ENCODE assay signal across 8 cellular contexts in the genomic region with DNA sequence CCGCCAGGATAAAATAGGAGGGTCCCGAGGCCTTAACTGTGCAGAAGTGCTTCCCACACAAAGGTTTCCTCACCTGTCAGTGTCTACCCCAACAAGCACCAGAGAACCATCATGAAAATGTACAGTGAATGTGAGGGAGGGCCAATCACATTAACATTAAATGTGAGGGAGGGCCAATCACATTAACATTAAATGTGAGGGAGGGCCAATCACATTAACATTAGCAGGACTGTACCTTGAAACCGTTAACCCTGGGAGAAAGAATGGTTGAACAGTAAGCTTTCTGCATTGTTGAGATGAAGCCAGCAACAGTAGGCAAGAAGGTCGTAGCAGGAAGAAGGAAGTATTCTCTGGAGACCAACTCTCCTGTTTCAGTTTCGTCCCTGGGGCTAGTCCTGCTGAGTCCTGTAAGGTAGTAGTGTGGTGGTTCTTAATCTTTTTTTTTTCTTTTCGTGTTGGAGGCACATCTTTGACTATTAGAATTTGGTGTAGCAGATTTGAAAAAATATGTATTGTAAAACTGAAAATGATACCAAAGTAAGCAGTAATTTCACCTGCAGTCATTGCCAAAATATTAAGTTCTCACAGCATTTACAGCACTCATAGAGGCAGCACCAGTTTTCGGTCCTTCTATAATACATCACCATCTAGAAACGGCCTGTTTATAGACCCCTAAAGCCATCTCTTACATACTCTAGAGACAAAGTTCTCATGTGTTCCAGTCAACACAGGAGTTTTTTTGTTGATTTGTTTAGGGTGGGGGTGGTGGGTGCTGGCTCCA.
A peak's percentile ranks its signal among the peaks of the same experiment; 100 is the strongest.
DNase-seq lines count a peak whose midpoint lies in the region; ATAC-seq and TF ChIP-seq lines count a peak whose summit lies in the region.

No MANE protein-coding gene starts in this region.

- DNase-seq in HL-60 (ENCODE audit: low read depth in 1 of 2, low spot score in 1 of 2) = peak in 1 of 2 experiments; percentile 41
- peak; percentile 24 to 42 for DNase-seq in cardiac fibroblast (ENCODE audit: low read depth in 2 of 2)
- no peak for DNase-seq in WERI-Rb-1
- DNase-seq in glomerular visceral epithelial cell (ENCODE audit: extremely low spot score) = no peak
- no peak for DNase-seq in DMS114 treated with DMSO at 0.1 percent for 48 hours (lab: John Stamatoyannopoulos, UW; ENCODE audit: unreplicated experiment)
- DNase-seq in caudate nucleus (lab: John Stamatoyannopoulos, UW) = no peak

- H3K27ac ChIP-seq in HL-60 (replicated peaks) = peak overlapping the region; percentile 47
- no peak overlapping the region for H3K27ac ChIP-seq in WERI-Rb-1
- no peak overlapping the region for H3K27ac ChIP-seq in caudate nucleus (ENCODE audit: low read depth, low read length)

- H3K4me3 ChIP-seq in HL-60 (replicated peaks; ENCODE audit: insufficient read depth, low read length) (no peak overlapping the region), cardiac fibroblast (replicated peaks in 1 of 2; ENCODE audit: low read depth in 2 of 2, low read length in 2 of 2) (no peak overlapping the region), WERI-Rb-1 (ENCODE audit: low read depth, low read length) (no peak overlapping the region)

- H3K9me3 ChIP-seq in WERI-Rb-1 (ENCODE audit: severe bottlenecking) = peaks cover 3% of the 10 kb centered on the region

- H3K36me3 ChIP-seq in WERI-Rb-1 = no peaks in the 10 kb centered on the region

- peak; percentile 92 for ATAC-seq in GM18508 (IDR thresholded peaks at IDR 0.05; ENCODE audit: insufficient read depth, unreplicated experiment)
- peak; percentile 98 for ATAC-seq in GM21423 (IDR thresholded peaks at IDR 0.05; ENCODE audit: unreplicated experiment)

- TF ChIP-seq CTCF in HL-60 (IDR thresholded peaks at IDR 0.05; ENCODE audit: insufficient read depth, low read length) = no peak
- no peak for TF ChIP-seq CTCF in cardiac fibroblast (IDR thresholded peaks at IDR 0.05; ENCODE audit: low read depth, low read length)
- no peak for TF ChIP-seq CTCF in WERI-Rb-1 (IDR thresholded peaks at IDR 0.05; ENCODE audit: low read depth, low read length)

- no peaks in the 10 kb centered on the region for H3K27me3 ChIP-seq in HL-60 (ENCODE audit: insufficient read depth, poor library complexity, severe bottlenecking)
- H3K27me3 ChIP-seq in WERI-Rb-1 (ENCODE audit: insufficient read depth, low read depth, severe bottlenecking) = no peaks in the 10 kb centered on the region

Comparison
In these comparisons a context has a peak if more than half of its experiments do, and no peak if none do; other contexts are left out.
1. DNase-seq: peak in cardiac fibroblast (2 of 2); none in WERI-Rb-1 (single experiment), glomerular visceral epithelial cell (single experiment), DMS114 treated with DMSO at 0.1 percent for 48 hours (single experiment) and caudate nucleus (0 of 61).